Comparison of ENCODE assay signal across 1 cellular context in genomic region chr16:19885456-19886060, GRCh38.
TF ChIP-seq lines count a peak whose summit lies in the region.

No MANE protein-coding gene starts in this region.

TF ChIP-seq in IMR-90, 13 proteins besides CTCF, POLR2A, EP300 and RAD21 (continued from another document):
- TF ChIP-seq USF2 (IDR thresholded peaks at IDR 0.05; ENCODE audit: low read depth, low read length) (no peak), NFE2L2 (IDR thresholded peaks at IDR 0.05; ENCODE audit: low read depth, low read length) (no peak)
